ENCODE assay signal across 1 cellular context in the genomic region with DNA sequence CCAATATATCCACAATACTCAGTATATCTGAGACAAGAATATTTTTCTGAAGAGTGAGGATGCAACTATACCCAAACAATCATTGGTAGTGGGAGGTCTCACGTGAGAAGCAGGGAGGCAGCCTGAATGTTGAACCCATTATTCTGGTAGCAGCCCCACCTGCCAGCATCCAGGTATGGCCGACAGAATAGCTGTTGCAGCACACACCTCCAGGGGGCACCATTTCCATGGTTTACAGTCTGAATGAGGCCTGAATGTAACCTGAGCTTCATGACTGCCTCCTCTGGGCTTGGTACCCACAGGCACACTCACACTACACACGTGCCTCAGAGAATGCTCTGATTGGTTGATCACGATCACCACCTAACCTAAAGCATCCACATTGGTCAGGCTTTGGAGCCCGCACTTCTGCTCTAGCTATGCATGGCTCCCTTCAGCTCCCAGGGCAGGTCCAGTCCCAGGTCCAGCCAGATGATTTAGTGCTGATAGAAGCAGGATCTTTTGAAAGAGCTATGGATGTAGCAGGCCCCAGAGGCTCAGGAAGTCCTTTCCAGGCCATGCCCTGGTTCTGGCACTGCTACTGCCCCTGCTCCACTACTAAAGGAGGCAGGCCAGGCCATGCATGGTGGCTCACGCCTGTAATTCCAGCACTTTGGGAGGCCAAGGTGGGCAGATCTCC.
TF ChIP-seq lines count a peak whose summit lies in the region.

No MANE protein-coding gene starts in this region.

TF ChIP-seq in H1, 55 proteins besides CTCF, POLR2A, EP300 and RAD21:
- TF ChIP-seq, protein P1, sequence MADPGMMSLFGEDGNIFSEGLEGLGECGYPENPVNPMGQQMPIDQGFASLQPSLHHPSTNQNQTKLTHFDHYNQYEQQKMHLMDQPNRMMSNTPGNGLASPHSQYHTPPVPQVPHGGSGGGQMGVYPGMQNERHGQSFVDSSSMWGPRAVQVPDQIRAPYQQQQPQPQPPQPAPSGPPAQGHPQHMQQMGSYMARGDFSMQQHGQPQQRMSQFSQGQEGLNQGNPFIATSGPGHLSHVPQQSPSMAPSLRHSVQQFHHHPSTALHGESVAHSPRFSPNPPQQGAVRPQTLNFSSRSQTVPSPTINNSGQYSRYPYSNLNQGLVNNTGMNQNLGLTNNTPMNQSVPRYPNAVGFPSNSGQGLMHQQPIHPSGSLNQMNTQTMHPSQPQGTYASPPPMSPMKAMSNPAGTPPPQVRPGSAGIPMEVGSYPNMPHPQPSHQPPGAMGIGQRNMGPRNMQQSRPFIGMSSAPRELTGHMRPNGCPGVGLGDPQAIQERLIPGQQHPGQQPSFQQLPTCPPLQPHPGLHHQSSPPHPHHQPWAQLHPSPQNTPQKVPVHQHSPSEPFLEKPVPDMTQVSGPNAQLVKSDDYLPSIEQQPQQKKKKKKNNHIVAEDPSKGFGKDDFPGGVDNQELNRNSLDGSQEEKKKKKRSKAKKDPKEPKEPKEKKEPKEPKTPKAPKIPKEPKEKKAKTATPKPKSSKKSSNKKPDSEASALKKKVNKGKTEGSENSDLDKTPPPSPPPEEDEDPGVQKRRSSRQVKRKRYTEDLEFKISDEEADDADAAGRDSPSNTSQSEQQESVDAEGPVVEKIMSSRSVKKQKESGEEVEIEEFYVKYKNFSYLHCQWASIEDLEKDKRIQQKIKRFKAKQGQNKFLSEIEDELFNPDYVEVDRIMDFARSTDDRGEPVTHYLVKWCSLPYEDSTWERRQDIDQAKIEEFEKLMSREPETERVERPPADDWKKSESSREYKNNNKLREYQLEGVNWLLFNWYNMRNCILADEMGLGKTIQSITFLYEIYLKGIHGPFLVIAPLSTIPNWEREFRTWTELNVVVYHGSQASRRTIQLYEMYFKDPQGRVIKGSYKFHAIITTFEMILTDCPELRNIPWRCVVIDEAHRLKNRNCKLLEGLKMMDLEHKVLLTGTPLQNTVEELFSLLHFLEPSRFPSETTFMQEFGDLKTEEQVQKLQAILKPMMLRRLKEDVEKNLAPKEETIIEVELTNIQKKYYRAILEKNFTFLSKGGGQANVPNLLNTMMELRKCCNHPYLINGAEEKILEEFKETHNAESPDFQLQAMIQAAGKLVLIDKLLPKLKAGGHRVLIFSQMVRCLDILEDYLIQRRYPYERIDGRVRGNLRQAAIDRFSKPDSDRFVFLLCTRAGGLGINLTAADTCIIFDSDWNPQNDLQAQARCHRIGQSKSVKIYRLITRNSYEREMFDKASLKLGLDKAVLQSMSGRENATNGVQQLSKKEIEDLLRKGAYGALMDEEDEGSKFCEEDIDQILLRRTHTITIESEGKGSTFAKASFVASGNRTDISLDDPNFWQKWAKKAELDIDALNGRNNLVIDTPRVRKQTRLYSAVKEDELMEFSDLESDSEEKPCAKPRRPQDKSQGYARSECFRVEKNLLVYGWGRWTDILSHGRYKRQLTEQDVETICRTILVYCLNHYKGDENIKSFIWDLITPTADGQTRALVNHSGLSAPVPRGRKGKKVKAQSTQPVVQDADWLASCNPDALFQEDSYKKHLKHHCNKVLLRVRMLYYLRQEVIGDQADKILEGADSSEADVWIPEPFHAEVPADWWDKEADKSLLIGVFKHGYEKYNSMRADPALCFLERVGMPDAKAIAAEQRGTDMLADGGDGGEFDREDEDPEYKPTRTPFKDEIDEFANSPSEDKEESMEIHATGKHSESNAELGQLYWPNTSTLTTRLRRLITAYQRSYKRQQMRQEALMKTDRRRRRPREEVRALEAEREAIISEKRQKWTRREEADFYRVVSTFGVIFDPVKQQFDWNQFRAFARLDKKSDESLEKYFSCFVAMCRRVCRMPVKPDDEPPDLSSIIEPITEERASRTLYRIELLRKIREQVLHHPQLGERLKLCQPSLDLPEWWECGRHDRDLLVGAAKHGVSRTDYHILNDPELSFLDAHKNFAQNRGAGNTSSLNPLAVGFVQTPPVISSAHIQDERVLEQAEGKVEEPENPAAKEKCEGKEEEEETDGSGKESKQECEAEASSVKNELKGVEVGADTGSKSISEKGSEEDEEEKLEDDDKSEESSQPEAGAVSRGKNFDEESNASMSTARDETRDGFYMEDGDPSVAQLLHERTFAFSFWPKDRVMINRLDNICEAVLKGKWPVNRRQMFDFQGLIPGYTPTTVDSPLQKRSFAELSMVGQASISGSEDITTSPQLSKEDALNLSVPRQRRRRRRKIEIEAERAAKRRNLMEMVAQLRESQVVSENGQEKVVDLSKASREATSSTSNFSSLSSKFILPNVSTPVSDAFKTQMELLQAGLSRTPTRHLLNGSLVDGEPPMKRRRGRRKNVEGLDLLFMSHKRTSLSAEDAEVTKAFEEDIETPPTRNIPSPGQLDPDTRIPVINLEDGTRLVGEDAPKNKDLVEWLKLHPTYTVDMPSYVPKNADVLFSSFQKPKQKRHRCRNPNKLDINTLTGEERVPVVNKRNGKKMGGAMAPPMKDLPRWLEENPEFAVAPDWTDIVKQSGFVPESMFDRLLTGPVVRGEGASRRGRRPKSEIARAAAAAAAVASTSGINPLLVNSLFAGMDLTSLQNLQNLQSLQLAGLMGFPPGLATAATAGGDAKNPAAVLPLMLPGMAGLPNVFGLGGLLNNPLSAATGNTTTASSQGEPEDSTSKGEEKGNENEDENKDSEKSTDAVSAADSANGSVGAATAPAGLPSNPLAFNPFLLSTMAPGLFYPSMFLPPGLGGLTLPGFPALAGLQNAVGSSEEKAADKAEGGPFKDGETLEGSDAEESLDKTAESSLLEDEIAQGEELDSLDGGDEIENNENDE (IDR thresholded peaks at IDR 0.05; ENCODE audit: insufficient replicate concordance, low read length): no peak
- TF ChIP-seq TEAD4 (IDR thresholded peaks at IDR 0.05; ENCODE audit: low read depth, low read length) (no peak), PHF8 (conservative IDR thresholded peaks at IDR 0.05; ENCODE audit: low read depth, low read length) (no peak), SP1 (IDR thresholded peaks at IDR 0.05; ENCODE audit: low read depth, low read length) (peak; percentile 93), YY1 (IDR thresholded peaks at IDR 0.05; ENCODE audit: low read depth, low read length) (peak; percentile 88), CHD2 (IDR thresholded peaks at IDR 0.05; ENCODE audit: low read length) (peak; percentile 75), NRF1 (IDR thresholded peaks at IDR 0.05; ENCODE audit: low read depth, low read length) (no peak), JUND (IDR thresholded peaks at IDR 0.05; ENCODE audit: low read length) (peak; percentile 38; the same call in 1 of the 2 replicates), SIX5 (IDR thresholded peaks at IDR 0.05; ENCODE audit: low read depth, low read length) (peak; percentile 36), CHD1 (IDR thresholded peaks at IDR 0.05; ENCODE audit: low read depth, low read length) (no peak), POLR2AphosphoS5 (IDR thresholded peaks at IDR 0.05; ENCODE audit: low read depth, low read length) (no peak), BACH1 (IDR thresholded peaks at IDR 0.05; ENCODE audit: low read length) (no peak; the same call in 1 of the 2 replicates), ZNF274 (IDR thresholded peaks at IDR 0.05; ENCODE audit: borderline replicate concordance, extremely low read depth, low read length) (no peak), EZH2 (IDR thresholded peaks at IDR 0.05; ENCODE audit: low read depth, low read length, severe bottlenecking) (no peak), GABPA (IDR thresholded peaks at IDR 0.05; ENCODE audit: borderline replicate concordance, insufficient read depth, low read length) (no peak; the same call in 1 of the 2 replicates), CBX5 (IDR thresholded peaks at IDR 0.05; ENCODE audit: low read depth, low read length) (no peak), POU5F1 (IDR thresholded peaks at IDR 0.05; ENCODE audit: low read depth, low read length) (no peak), CREB1 (IDR thresholded peaks at IDR 0.05) (peak; percentile 54; the same call in 1 of the 2 replicates), TCF12 (IDR thresholded peaks at IDR 0.05; ENCODE audit: low read depth, low read length) (no peak), SIN3A (conservative IDR thresholded peaks at IDR 0.05 in 1 of 2, IDR thresholded peaks at IDR 0.05 in 1 of 2; ENCODE audit: low read depth in 1 of 2, low read length in 2 of 2) (0 out of 4 replicates have a peak, but pooled peaks of 1 of the 2 experiments have one; percentile 39), CTBP2 (IDR thresholded peaks at IDR 0.05; ENCODE audit: borderline replicate concordance, insufficient read depth, insufficient read length, low read length) (no peak), SP2 (IDR thresholded peaks at IDR 0.05; ENCODE audit: low read length) (no peak), SAP30 (IDR thresholded peaks at IDR 0.05; ENCODE audit: insufficient read depth, insufficient replicate concordance, low read length) (no peak), RBBP5 (IDR thresholded peaks at IDR 0.05; ENCODE audit: borderline replicate concordance, low read depth, low read length) (no peak), EGR1 (IDR thresholded peaks at IDR 0.05; ENCODE audit: borderline replicate concordance, low read depth, low read length) (no peak)
- TF ChIP-seq, protein P2, sequence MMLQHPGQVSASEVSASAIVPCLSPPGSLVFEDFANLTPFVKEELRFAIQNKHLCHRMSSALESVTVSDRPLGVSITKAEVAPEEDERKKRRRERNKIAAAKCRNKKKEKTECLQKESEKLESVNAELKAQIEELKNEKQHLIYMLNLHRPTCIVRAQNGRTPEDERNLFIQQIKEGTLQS (IDR thresholded peaks at IDR 0.05; ENCODE audit: insufficient read depth, low read depth, low read length): 0 out of 2 replicates have a peak, but pooled peaks have one; percentile 44
- TF ChIP-seq, protein P3, sequence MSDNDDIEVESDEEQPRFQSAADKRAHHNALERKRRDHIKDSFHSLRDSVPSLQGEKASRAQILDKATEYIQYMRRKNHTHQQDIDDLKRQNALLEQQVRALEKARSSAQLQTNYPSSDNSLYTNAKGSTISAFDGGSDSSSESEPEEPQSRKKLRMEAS (IDR thresholded peaks at IDR 0.05): peak; percentile 99
- TF ChIP-seq, protein P4, sequence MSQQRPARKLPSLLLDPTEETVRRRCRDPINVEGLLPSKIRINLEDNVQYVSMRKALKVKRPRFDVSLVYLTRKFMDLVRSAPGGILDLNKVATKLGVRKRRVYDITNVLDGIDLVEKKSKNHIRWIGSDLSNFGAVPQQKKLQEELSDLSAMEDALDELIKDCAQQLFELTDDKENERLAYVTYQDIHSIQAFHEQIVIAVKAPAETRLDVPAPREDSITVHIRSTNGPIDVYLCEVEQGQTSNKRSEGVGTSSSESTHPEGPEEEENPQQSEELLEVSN (IDR thresholded peaks at IDR 0.05): peak; percentile 95
- TF ChIP-seq, protein P5, sequence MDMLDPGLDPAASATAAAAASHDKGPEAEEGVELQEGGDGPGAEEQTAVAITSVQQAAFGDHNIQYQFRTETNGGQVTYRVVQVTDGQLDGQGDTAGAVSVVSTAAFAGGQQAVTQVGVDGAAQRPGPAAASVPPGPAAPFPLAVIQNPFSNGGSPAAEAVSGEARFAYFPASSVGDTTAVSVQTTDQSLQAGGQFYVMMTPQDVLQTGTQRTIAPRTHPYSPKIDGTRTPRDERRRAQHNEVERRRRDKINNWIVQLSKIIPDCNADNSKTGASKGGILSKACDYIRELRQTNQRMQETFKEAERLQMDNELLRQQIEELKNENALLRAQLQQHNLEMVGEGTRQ (IDR thresholded peaks at IDR 0.05; ENCODE audit: low read length): peak; percentile 84
